ENCODE assay signal across 8 cellular contexts in genomic region chr1:156766288-156767100, GRCh38. TPM values are rescaled to one million over a fixed set of nuclear protein-coding genes. Genes with fewer than 3 reads are reported as not detected.
A peak's percentile ranks its signal among the peaks of the same experiment; 100 is the strongest.
DNase-seq lines count a peak whose midpoint lies in the region; ATAC-seq, FAIRE-seq and TF ChIP-seq lines count a peak whose summit lies in the region.

No MANE protein-coding gene starts in this region.

- H3K4me1 ChIP-seq in A549 (peaks cover 24% of the 10 kb centered on the region), suprapubic skin (peaks cover 45% of the 10 kb centered on the region)

- H3K27ac ChIP-seq in A549, result peak overlapping the region; percentile 83 to 94
- peak overlapping the region; percentile 97 for H3K27ac ChIP-seq in suprapubic skin

- 6% methylated on average over 14 of the region's 14 CpGs for WGBS in A549 (ENCODE audit: missing lambda C conversion rate)
- 8% methylated on average over 14 of the region's 14 CpGs for WGBS in suprapubic skin

- H3K36me3 Mint-ChIP-seq in activated CD8-positive, alpha-beta T cell treated with anti-CD3 and anti-CD28 coated beads, Interleukin-2, amount 10 ng/mL, durations not matched to agents 7 days and 5 days (ENCODE audit: low read depth), result peaks cover 29% of the 10 kb centered on the region

- TF ChIP-seq POLR2A in A549 (IDR thresholded peaks at IDR 0.05; ENCODE audit: low read length), result no peak; the same call in none of the 2 replicates
- no peak for TF ChIP-seq POLR2A in suprapubic skin (IDR thresholded peaks at IDR 0.05)

- no peaks in the 10 kb centered on the region for H3K27me3 ChIP-seq in suprapubic skin

- POLR2A ChIA-PET in A549 (lab: Yijun Ruan, JAX), result interaction anchor here (0.6 to 3.9 kb wide), 10 partner anchors 10 to 265 kb away, joined by 3 to 44 read pairs (median 6); partner anchors contain the start of genes HDGF, ISG20L2, METTL25B and MRPL24
- POLR2A ChIA-PET in activated CD8-positive, alpha-beta T cell treated with anti-CD3 and anti-CD28 coated beads, Interleukin-2, amount 10 ng/mL, durations not matched to agents 7 days and 5 days (lab: Charles Lee), result interaction anchor here (0.9 to 4.1 kb wide), 7 partner anchors 10 to 94 kb away, joined by 3 to 35 read pairs (median 5); partner anchors contain the start of genes HDGF, ISG20L2, METTL25B and MRPL24

- no peak overlapping the region for H3K27ac Mint-ChIP-seq in activated CD8-positive, alpha-beta T cell treated with anti-CD3 and anti-CD28 coated beads, Interleukin-2, amount 10 ng/mL, durations not matched to agents 7 days and 5 days

- H3K27me3 Mint-ChIP-seq in activated CD8-positive, alpha-beta T cell treated with anti-CD3 and anti-CD28 coated beads, Interleukin-2, amount 10 ng/mL, durations not matched to agents 7 days and 5 days (ENCODE audit: low read depth), result no peaks in the 10 kb centered on the region

- ATAC-seq in A549 (peak; percentile 24 to 46), GM18858 (IDR thresholded peaks at IDR 0.05; ENCODE audit: unreplicated experiment) (peak; percentile 23), HG03175 (IDR thresholded peaks at IDR 0.05; ENCODE audit: unreplicated experiment) (peak; percentile 16)
- ATAC-seq in activated CD8-positive, alpha-beta T cell treated with anti-CD3 and anti-CD28 coated beads, Interleukin-2, amount 10 ng/mL, durations not matched to agents 7 days and 5 days, result peak; percentile 16

- H3K4me1 Mint-ChIP-seq in activated CD8-positive, alpha-beta T cell treated with anti-CD3 and anti-CD28 coated beads, Interleukin-2, amount 10 ng/mL, durations not matched to agents 7 days and 5 days (ENCODE audit: low read depth), result peaks cover 39% of the 10 kb centered on the region

- H3K4me3 ChIP-seq in A549, result peak overlapping the region; percentile 83
- peak overlapping the region; percentile 98 for H3K4me3 ChIP-seq in suprapubic skin

- DNase-seq in A549 (ENCODE audit: low read depth in 1 of 2, low spot score in 1 of 2) (no peak), iris pigment epithelial cell (ENCODE audit: low read depth) (peak; percentile 20), suprapubic skin (ENCODE audit: low spot score in 2 of 2) (peak in 1 of 2 donors; percentile 29), NCI-H128 (lab: John Stamatoyannopoulos, UW; ENCODE audit: unreplicated experiment) (no peak)
- no peak for DNase-seq in activated CD8-positive, alpha-beta T cell treated with anti-CD3 and anti-CD28 coated beads, Interleukin-2, amount 10 ng/mL, durations not matched to agents 7 days and 5 days
- no peak for DNase-seq in NK-92 treated with Interleukin-12 subunit alpha and Interleukin-12 subunit beta, amount 100 ng/mL, for 24 hours (lab: John Stamatoyannopoulos, UW)

- no peak for TF ChIP-seq CTCF in A549 (IDR thresholded peaks at IDR 0.05)
- TF ChIP-seq CTCF in suprapubic skin (IDR thresholded peaks at IDR 0.05), result no peak

- no peak overlapping the region for H3K4me3 Mint-ChIP-seq in activated CD8-positive, alpha-beta T cell treated with anti-CD3 and anti-CD28 coated beads, Interleukin-2, amount 10 ng/mL, durations not matched to agents 7 days and 5 days

- no peaks in the 10 kb centered on the region for H3K9me3 Mint-ChIP-seq in activated CD8-positive, alpha-beta T cell treated with anti-CD3 and anti-CD28 coated beads, Interleukin-2, amount 10 ng/mL, durations not matched to agents 7 days and 5 days (ENCODE audit: insufficient read depth)

- H3K36me3 ChIP-seq in suprapubic skin, result peaks cover 11% of the 10 kb centered on the region

- H3K4me2 ChIP-seq in A549, result peak overlapping the region; percentile 93

- H3K9me3 ChIP-seq in A549 (no peaks in the 10 kb centered on the region), suprapubic skin (no peaks in the 10 kb centered on the region)

- TF ChIP-seq EP300 in A549 (IDR thresholded peaks at IDR 0.05) (no peak), suprapubic skin (IDR thresholded peaks at IDR 0.05) (no peak)

- peak in 1 of 2 experiments; percentile 21; a peak in 2 of 5 replicates for TF ChIP-seq RAD21 in A549 (conservative IDR thresholded peaks at IDR 0.05 in 1 of 2, IDR thresholded peaks at IDR 0.05 in 1 of 2)

- FAIRE-seq in A549 (lab: Jason Lieb, UNC), result no peak

- CTCF ChIA-PET in A549 (lab: Yijun Ruan, JAX), result interaction anchor here (0.7 to 13.3 kb wide), 16 partner anchors 11 to 161 kb away, joined by 3 to 130 read pairs (median 4); partner anchors contain the start of genes HDGF, ISG20L2, METTL25B and MRPL24
- CTCF ChIA-PET in activated CD8-positive, alpha-beta T cell treated with anti-CD3 and anti-CD28 coated beads, Interleukin-2, amount 10 ng/mL, durations not matched to agents 7 days and 5 days (lab: Charles Lee), result interaction anchor here (0.7 to 18.8 kb wide), 11 partner anchors 10 to 321 kb away, joined by 3 to 206 read pairs (median 4); partner anchors contain the start of genes HDGF, ISG20L2 and METTL25B

TF ChIP-seq in A549, 52 proteins besides CTCF, POLR2A, EP300 and RAD21:
- TF ChIP-seq SMC3 (IDR thresholded peaks at IDR 0.05) (peak; percentile 32; the same call in 2 of the 3 replicates), NFE2L2 (conservative IDR thresholded peaks at IDR 0.05; ENCODE audit: low read length) (no peak), EHF (CRISPR knock-in tag; IDR thresholded peaks at IDR 0.05) (no peak)
TF ChIP-seq in A549: peak in this region for 1.

RNA-seq across cellular contexts. Expression of gene PRCC, which starts 0.8 kb away (rescaled TPM):
- polyA plus RNA-seq in A549 (2011; rRNA removed) (52.0 and 65.3 TPM in 2 replicates), A549 (2017; fragmentation: RNase III; extraction: RNeasy Plus Mini Kit Qiagen cat#74134 plus additional on column Dnase treatment) (42.8 to 45.5 TPM (median 44.5 TPM) in 3 replicates)
- 54.9 and 62.9 TPM in 2 replicates for polyA plus RNA-seq in A549 (2012; cell fraction: cytosol; rRNA removed)
- polyA plus RNA-seq in A549 (2012; cell fraction: nucleus; rRNA removed), result 39.8 and 50.8 TPM in 2 replicates
- polyA minus RNA-seq in A549 (2011; rRNA and poly(A)+ RNA removed), result 98.3 and 148 TPM in 2 replicates
- total RNA-seq in activated CD8-positive, alpha-beta T cell treated with anti-CD3 and anti-CD28 coated beads, Interleukin-2, amount 10 ng/mL, durations not matched to agents 7 days and 5 days, result 10 to 100 TPM; 71.9 to 75.5 TPM
- total RNA-seq in suprapubic skin, result 10 to 100 TPM; 39.1 to 50.1 (median 43.3) TPM

RNA-seq across cellular contexts. Expression of gene HDGF, which starts 15.0 kb away (rescaled TPM):
- 271 and 299 TPM in 2 replicates for polyA plus RNA-seq in A549 (2011; rRNA removed)
- polyA plus RNA-seq in A549 (2012; cell fraction: cytosol; rRNA removed), result 178 and 186 TPM in 2 replicates
- 105 and 131 TPM in 2 replicates for polyA plus RNA-seq in A549 (2012; cell fraction: nucleus; rRNA removed)
- polyA plus RNA-seq in A549 (2017; fragmentation: RNase III; extraction: RNeasy Plus Mini Kit Qiagen cat#74134 plus additional on column Dnase treatment), result 404 to 428 TPM (median 419 TPM) in 3 replicates
- polyA minus RNA-seq in A549 (2011; rRNA and poly(A)+ RNA removed), result 169 and 184 TPM in 2 replicates
- 100 to 1,000 TPM; 261 to 264 TPM for total RNA-seq in activated CD8-positive, alpha-beta T cell treated with anti-CD3 and anti-CD28 coated beads, Interleukin-2, amount 10 ng/mL, durations not matched to agents 7 days and 5 days
- 100 to 1,000 TPM; 178 to 250 (median 210) TPM for total RNA-seq in suprapubic skin

RNA-seq across cellular contexts. Expression of gene MRPL24, which starts 25.6 kb away (rescaled TPM):
- 170 and 246 TPM in 2 replicates for polyA plus RNA-seq in A549 (2011; rRNA removed)
- polyA plus RNA-seq in A549 (2012; cell fraction: cytosol; rRNA removed), result 174 and 183 TPM in 2 replicates
- polyA plus RNA-seq in A549 (2012; cell fraction: nucleus; rRNA removed), result 74.5 and 122 TPM in 2 replicates
- polyA plus RNA-seq in A549 (2017; fragmentation: RNase III; extraction: RNeasy Plus Mini Kit Qiagen cat#74134 plus additional on column Dnase treatment), result 195 to 207 TPM (median 198 TPM) in 3 replicates
- polyA minus RNA-seq in A549 (2011; rRNA and poly(A)+ RNA removed), result 53.9 and 86.1 TPM in 2 replicates
- total RNA-seq in activated CD8-positive, alpha-beta T cell treated with anti-CD3 and anti-CD28 coated beads, Interleukin-2, amount 10 ng/mL, durations not matched to agents 7 days and 5 days, result 10 to 100 TPM; 59.8 to 62.6 TPM
- 10 to 100 TPM; 33.6 to 66.6 (median 55.0) TPM for total RNA-seq in suprapubic skin

RNA-seq across cellular contexts. Expression of gene ISG20L2, which starts 37.9 kb away (rescaled TPM):
- polyA plus RNA-seq in A549 (2011; rRNA removed) (42.5 and 55.7 TPM in 2 replicates), A549 (2017; fragmentation: RNase III; extraction: RNeasy Plus Mini Kit Qiagen cat#74134 plus additional on column Dnase treatment) (27.6 to 31.4 TPM (median 29.6 TPM) in 3 replicates)
- polyA plus RNA-seq in A549 (2012; cell fraction: cytosol; rRNA removed), result 29.2 and 35.7 TPM in 2 replicates
- polyA plus RNA-seq in A549 (2012; cell fraction: nucleus; rRNA removed), result 12.5 and 17.9 TPM in 2 replicates
- polyA minus RNA-seq in A549 (2011; rRNA and poly(A)+ RNA removed), result 44.0 and 56.0 TPM in 2 replicates
- total RNA-seq in activated CD8-positive, alpha-beta T cell treated with anti-CD3 and anti-CD28 coated beads, Interleukin-2, amount 10 ng/mL, durations not matched to agents 7 days and 5 days, result 10 to 100 TPM; 56.3 to 58.8 TPM
- total RNA-seq in suprapubic skin, result 10 to 100 TPM; 33.8 to 59.6 (median 38.9) TPM

RNA-seq across cellular contexts. Expression of gene METTL25B, which starts 38.2 kb away (rescaled TPM):
- 18.5 and 22.1 TPM in 2 replicates for polyA plus RNA-seq in A549 (2011; rRNA removed)
- polyA plus RNA-seq in A549 (2012; cell fraction: cytosol; rRNA removed), result 19.4 and 21.3 TPM in 2 replicates
- polyA plus RNA-seq in A549 (2012; cell fraction: nucleus; rRNA removed), result 34.1 and 34.8 TPM in 2 replicates
- 15.7 to 21.7 TPM (median 16.7 TPM) in 3 replicates for polyA plus RNA-seq in A549 (2017; fragmentation: RNase III; extraction: RNeasy Plus Mini Kit Qiagen cat#74134 plus additional on column Dnase treatment)
- 19.6 and 21.6 TPM in 2 replicates for polyA minus RNA-seq in A549 (2011; rRNA and poly(A)+ RNA removed)
- 10 to 100 TPM; 30.0 to 34.0 TPM for total RNA-seq in activated CD8-positive, alpha-beta T cell treated with anti-CD3 and anti-CD28 coated beads, Interleukin-2, amount 10 ng/mL, durations not matched to agents 7 days and 5 days
- total RNA-seq in suprapubic skin, result 10 to 100 TPM; 20.7 to 40.3 (median 34.2) TPM
